Comparison of ENCODE assay signal across 16 cellular contexts in the genomic region with DNA sequence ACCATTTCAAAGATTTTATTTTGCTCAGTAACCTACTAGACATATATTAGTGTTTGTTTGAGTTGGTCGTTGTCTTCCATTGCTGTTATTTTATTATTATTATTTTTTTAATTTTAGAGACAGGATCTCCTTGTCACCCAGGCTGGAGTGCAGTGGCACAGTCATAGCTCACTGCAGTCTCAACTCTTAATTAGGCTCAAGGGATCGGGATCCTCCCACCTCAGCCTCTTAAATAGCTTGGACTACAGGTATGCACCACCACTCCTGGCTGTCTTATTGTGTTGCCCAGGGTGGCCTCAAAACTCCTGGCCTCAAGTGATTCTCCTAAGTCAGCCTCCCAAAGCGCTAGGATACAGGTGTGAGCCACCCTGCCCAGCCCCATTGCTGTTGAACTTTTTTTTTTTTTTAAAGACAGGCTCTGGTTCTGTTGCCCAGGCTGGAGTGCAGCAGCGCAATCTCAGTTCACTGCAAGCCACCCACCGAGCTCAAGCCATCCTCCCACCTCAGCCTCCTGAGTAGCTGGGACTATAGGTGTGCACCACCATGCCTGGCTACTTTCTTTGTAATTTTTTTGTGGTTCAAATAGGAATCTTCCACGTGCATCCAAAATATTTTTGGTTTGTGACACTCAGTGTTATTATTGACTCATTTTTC. TPM values are rescaled to one million over a fixed set of nuclear protein-coding genes. Genes with fewer than 3 reads are reported as not detected.
DNase-seq lines count a peak whose midpoint lies in the region; ATAC-seq and TF ChIP-seq lines count a peak whose summit lies in the region.
"Had no signal": no experiment of that assay in that cellular context is flagged by ENCODE, and none has a peak within 500 bp of the region (broad histone marks: within the 10 kb centered on the region; RNA-seq: fewer than 3 reads in every experiment).

No MANE protein-coding gene starts in this region.

- H3K14ac ChIP-seq in IMR-90 (replicated peaks; ENCODE audit: low read depth, low read length) (no peak overlapping the region), trophoblast cell (ENCODE audit: low read length) (no peak overlapping the region)

- dilution Hi-C loops in IMR-90 (cut with HindIII; ENCODE audit: low sequenced_read_pairs, unreplicated experiment): no loop called here

- peaks cover 23% of the 10 kb centered on the region for H3K36me3 Mint-ChIP-seq in activated CD4-positive, alpha-beta T cell treated with anti-CD3 and anti-CD28 coated beads, Interleukin-2, amount 10 ng/mL, durations not matched to agents 24 days and 14 days (ENCODE audit: low read depth)

- POLR2A ChIA-PET in IMR-90 (lab: Charles Lee; ENCODE audit: unreplicated experiment): no interaction called here

- H3K9ac ChIP-seq in IMR-90 (ENCODE audit: low read depth, low read length) (no peak overlapping the region), fibroblast of lung (ENCODE audit: insufficient read depth, low read length) (no peak overlapping the region), trophoblast cell (ENCODE audit: low read length) (no peak overlapping the region)

- in situ Hi-C loops in IMR-90 (cut with MboI; ENCODE audit: low sequenced_read_pairs): no loop called here

- H3K79me1 ChIP-seq in IMR-90 (ENCODE audit: low read depth in 1 of 2, low read length in 2 of 2) (peaks cover 0 to 25% of the 10 kb centered on the region in 2 experiments; a peak in 2 of 4 replicates), trophoblast cell (ENCODE audit: low read length) (no peaks in the 10 kb centered on the region)

- BruUV-seq in IMR-90 (replicated peaks; lab: Mats Ljungman, UMichigan): no TSS peak

- H3K23ac ChIP-seq in IMR-90 (ENCODE audit: low read depth, low read length) (no peak overlapping the region), trophoblast cell (ENCODE audit: low read length) (no peak overlapping the region)

- H3K79me2 ChIP-seq in fibroblast of lung (ENCODE audit: control insufficient read depth, insufficient read depth, low read length): peaks cover 97% of the 10 kb centered on the region
- H3K79me2 ChIP-seq in trophoblast cell (ENCODE audit: control insufficient read depth, insufficient read depth, low read length, poor library complexity): peaks cover 22% of the 10 kb centered on the region

- H2AFZ ChIP-seq in IMR-90 (replicated peaks; ENCODE audit: low read length, poor library complexity): no peak overlapping the region
- no peak overlapping the region for H2AFZ ChIP-seq in fibroblast of lung (ENCODE audit: low read length)
- no peak overlapping the region for H2AFZ ChIP-seq in trophoblast cell (ENCODE audit: insufficient read depth, low read length, poor library complexity)

- H4K91ac ChIP-seq in IMR-90 (ENCODE audit: insufficient read depth, low read depth, low read length) (no peak overlapping the region), trophoblast cell (ENCODE audit: low read depth, low read length) (no peak overlapping the region)

- no peak overlapping the region for H4K5ac ChIP-seq in IMR-90 (ENCODE audit: low read depth, low read length)

- H3K4ac ChIP-seq in IMR-90 (ENCODE audit: low read depth, low read length) (no peak overlapping the region), trophoblast cell (ENCODE audit: low read depth, low read length) (peak overlapping the region; percentile 97)

- H2BK5ac ChIP-seq in IMR-90 (ENCODE audit: low read depth, low read length, poor library complexity, severe bottlenecking) (peak overlapping the region; percentile 78), trophoblast cell (ENCODE audit: low read depth, low read length, poor library complexity) (no peak overlapping the region)

- H3K4me3 ChIP-seq in IMR-90 (ENCODE audit: insufficient read depth, low read depth, low read length): no peak overlapping the region
- no peak overlapping the region for H3K4me3 ChIP-seq in fibroblast of lung (replicated peaks in 1 of 4; ENCODE audit: control extremely low read depth in 1 of 4, insufficient read depth in 1 of 4, low read depth in 3 of 4, low read length in 4 of 4)
- no peak overlapping the region for H3K4me3 ChIP-seq in trophoblast cell (ENCODE audit: low read depth, low read length)
- H3K4me3 ChIP-seq: gastroesophageal sphincter, ovary had no signal

- H3K36me3 ChIP-seq in IMR-90 (ENCODE audit: control insufficient read depth, insufficient read depth, low read length) (peaks cover 2% of the 10 kb centered on the region; the same call in 1 of the 2 replicates), fibroblast of lung (ENCODE audit: control insufficient read depth, insufficient read depth, low read length) (no peaks in the 10 kb centered on the region), trophoblast cell (ENCODE audit: control insufficient read depth in 1 of 2, insufficient read depth in 2 of 2, low read length in 2 of 2) (peaks cover 0 to 5% of the 10 kb centered on the region in 2 experiments)
- H3K36me3 ChIP-seq: ovary had no signal

- no peak for DNase-seq in activated CD4-positive, alpha-beta T cell treated with anti-CD3 and anti-CD28 coated beads, Interleukin-2, amount 10 ng/mL, durations not matched to agents 24 days and 14 days
- no peak for DNase-seq in activated CD4-positive, alpha-beta T cell treated with anti-CD3 and anti-CD28 coated beads for 4 hours
- no peak for DNase-seq in IMR-90
- DNase-seq in fibroblast of lung (ENCODE audit: low read depth in 2 of 2): no peak
- no peak for DNase-seq in trophoblast cell
- DNase-seq in RPMI8226: no peak
- no peak for DNase-seq in NCI-H345 (lab: John Stamatoyannopoulos, UW)
- DNase-seq: activated naive CD8-positive, alpha-beta T cell treated with anti-CD3 and anti-CD28 coated beads, Interleukin-2, amount 10 ng/mL, durations not matched to agents 7 days and 5 days; Kasumi-1; mesendoderm; NCI-H146; NCI-H446; ovary had no signal

- peak overlapping the region; percentile 69 for H3K27ac Mint-ChIP-seq in activated CD4-positive, alpha-beta T cell treated with anti-CD3 and anti-CD28 coated beads, Interleukin-2, amount 10 ng/mL, durations not matched to agents 24 days and 14 days
- H3K27ac Mint-ChIP-seq: activated naive CD8-positive, alpha-beta T cell treated with anti-CD3 and anti-CD28 coated beads, Interleukin-2, amount 10 ng/mL, durations not matched to agents 7 days and 5 days had no signal

- H4K20me1 ChIP-seq in IMR-90 (ENCODE audit: insufficient read depth, low read length) (peaks cover 94% of the 10 kb centered on the region), fibroblast of lung (ENCODE audit: control insufficient read depth, extremely low read depth, insufficient read depth, low read length) (peaks cover 13% of the 10 kb centered on the region)

- 80% methylated on average over 2 of the region's 6 CpGs; no CpG with 5 or more reads in 1 of the 2 experiments for WGBS in IMR-90 (ENCODE audit: extremely low coverage in 2 of 2, insufficient read length in 1 of 2), 2 experiments
- WGBS in trophoblast cell (ENCODE audit: extremely low coverage, insufficient coverage, insufficient read length): no CpG with 5 or more reads among the region's 6 CpGs

- peaks cover 11% of the 10 kb centered on the region; the same call in 1 of the 2 replicates for H3K9me1 ChIP-seq in IMR-90 (ENCODE audit: insufficient read depth, low read length)

- H3K27me3 Mint-ChIP-seq in activated CD4-positive, alpha-beta T cell treated with anti-CD3 and anti-CD28 coated beads, Interleukin-2, amount 10 ng/mL, durations not matched to agents 24 days and 14 days: no peaks in the 10 kb centered on the region
- H3K27me3 Mint-ChIP-seq: activated naive CD8-positive, alpha-beta T cell treated with anti-CD3 and anti-CD28 coated beads, Interleukin-2, amount 10 ng/mL, durations not matched to agents 7 days and 5 days had no signal

- H2AK9ac ChIP-seq in IMR-90 (replicated peaks; ENCODE audit: low read depth, low read length, poor library complexity): no peak overlapping the region

- peaks cover 32% of the 10 kb centered on the region for H3K4me1 Mint-ChIP-seq in activated CD4-positive, alpha-beta T cell treated with anti-CD3 and anti-CD28 coated beads, Interleukin-2, amount 10 ng/mL, durations not matched to agents 24 days and 14 days

- intact Hi-C loops in activated CD4-positive, alpha-beta T cell treated with anti-CD3 and anti-CD28 coated beads, Interleukin-2, amount 10 ng/mL, durations not matched to agents 24 days and 14 days (cut with micrococcal nuclease): no loop called here
- intact Hi-C loops in IMR-90 (cut with micrococcal nuclease): no loop called here

- CTCF ChIA-PET in IMR-90 (lab: Yijun Ruan, JAX): no interaction called here

- H3K18ac ChIP-seq in IMR-90 (ENCODE audit: low read depth, low read length) (no peak overlapping the region; the same call in 1 of the 2 replicates), trophoblast cell (ENCODE audit: low read length) (no peak overlapping the region)

- no peaks in the 10 kb centered on the region for H3K27me3 ChIP-seq in IMR-90 (ENCODE audit: control insufficient read depth, insufficient read depth, low read length)
- no peaks in the 10 kb centered on the region for H3K27me3 ChIP-seq in fibroblast of lung (ENCODE audit: control insufficient read depth, insufficient read depth, low read length)
- no peaks in the 10 kb centered on the region for H3K27me3 ChIP-seq in trophoblast cell (ENCODE audit: insufficient read depth, low read length)
- H3K27me3 ChIP-seq: gastroesophageal sphincter, ovary had no signal

- H2AK5ac ChIP-seq in IMR-90 (ENCODE audit: low read depth, low read length): no peak overlapping the region
- H2AK5ac ChIP-seq in trophoblast cell (ENCODE audit: low read length): no peak overlapping the region

- ATAC-seq in IMR-90 (ENCODE audit: low read depth) (no peak; the same call in 1 of the 2 replicates), HG03520 (IDR thresholded peaks at IDR 0.05; ENCODE audit: unreplicated experiment) (no peak)
- ATAC-seq: gastroesophageal sphincter, SK-N-SH treated with all-trans-retinoic acid at 6 μM for 48 hours had no signal

- H2BK12ac ChIP-seq in trophoblast cell (ENCODE audit: low read length): no peak overlapping the region

- H3K56ac ChIP-seq in IMR-90 (ENCODE audit: extremely low read depth, insufficient read depth, low read length): no peak overlapping the region

- peaks cover 10% of the 10 kb centered on the region for H3K4me1 ChIP-seq in IMR-90 (ENCODE audit: control insufficient read depth, insufficient read depth, low read length)
- H3K4me1 ChIP-seq in fibroblast of lung (ENCODE audit: control insufficient read depth, extremely low read depth, insufficient read depth, low read length): peaks cover 7% of the 10 kb centered on the region
- no peaks in the 10 kb centered on the region for H3K4me1 ChIP-seq in trophoblast cell (ENCODE audit: control insufficient read depth in 1 of 2, insufficient read depth in 2 of 2, low read length in 2 of 2)

- H3K4me3 Mint-ChIP-seq in activated CD4-positive, alpha-beta T cell treated with anti-CD3 and anti-CD28 coated beads, Interleukin-2, amount 10 ng/mL, durations not matched to agents 24 days and 14 days: no peak overlapping the region
- H3K4me3 Mint-ChIP-seq: activated naive CD8-positive, alpha-beta T cell treated with anti-CD3 and anti-CD28 coated beads, Interleukin-2, amount 10 ng/mL, durations not matched to agents 7 days and 5 days had no signal

- H3K4me2 ChIP-seq in IMR-90 (ENCODE audit: low read depth, low read length): no peak overlapping the region
- no peak overlapping the region for H3K4me2 ChIP-seq in fibroblast of lung (ENCODE audit: extremely low read depth, insufficient read depth, low read length)
- no peak overlapping the region for H3K4me2 ChIP-seq in trophoblast cell (ENCODE audit: low read length)

- H2BK20ac ChIP-seq in IMR-90 (ENCODE audit: low read depth, low read length): no peak overlapping the region

- TF ChIP-seq CTCF in IMR-90 (conservative IDR thresholded peaks at IDR 0.05; ENCODE audit: low read depth, low read length): no peak
- no peak for TF ChIP-seq CTCF in fibroblast of lung (conservative IDR thresholded peaks at IDR 0.05 in 1 of 2, IDR thresholded peaks at IDR 0.05 in 1 of 2; ENCODE audit: low read depth in 1 of 2, low read length in 2 of 2)

- H2BK15ac ChIP-seq in IMR-90 (ENCODE audit: low read depth, low read length): no peak overlapping the region

- no peak overlapping the region for H4K12ac ChIP-seq in trophoblast cell (ENCODE audit: low read depth, low read length)

- H2BK120ac ChIP-seq in IMR-90 (ENCODE audit: low read depth, low read length) (no peak overlapping the region), trophoblast cell (ENCODE audit: insufficient read depth, low read length, poor library complexity) (no peak overlapping the region)

- TF ChIP-seq RAD21 in IMR-90 (IDR thresholded peaks at IDR 0.05; ENCODE audit: low read length): no peak

- TF ChIP-seq POLR2A in IMR-90 (IDR thresholded peaks at IDR 0.05; ENCODE audit: low read depth, low read length): no peak

- H4K8ac ChIP-seq in IMR-90 (ENCODE audit: low read depth in 2 of 2, low read length in 2 of 2): no peak overlapping the region; a peak in 1 of 4 replicates
- no peak overlapping the region for H4K8ac ChIP-seq in trophoblast cell (ENCODE audit: low read depth, low read length)

- H3K27ac ChIP-seq in IMR-90 (ENCODE audit: insufficient read depth, low read length) (peak overlapping the region; percentile 41; the same call in 1 of the 2 replicates), fibroblast of lung (ENCODE audit: insufficient read depth, low read length) (peak overlapping the region; percentile 54), trophoblast cell (ENCODE audit: low read depth, low read length) (no peak overlapping the region)
- H3K27ac ChIP-seq: gastroesophageal sphincter, ovary had no signal

- no peaks in the 10 kb centered on the region for H3K9me3 Mint-ChIP-seq in activated CD4-positive, alpha-beta T cell treated with anti-CD3 and anti-CD28 coated beads, Interleukin-2, amount 10 ng/mL, durations not matched to agents 24 days and 14 days

- no peaks in the 10 kb centered on the region; the same call in 1 of the 2 replicates for H3K9me3 ChIP-seq in IMR-90 (ENCODE audit: control insufficient read depth, insufficient read depth, low read length)
- H3K9me3 ChIP-seq in fibroblast of lung (ENCODE audit: control insufficient read depth, insufficient read depth, low read depth, low read length): no peaks in the 10 kb centered on the region
- no peaks in the 10 kb centered on the region for H3K9me3 ChIP-seq in trophoblast cell (ENCODE audit: insufficient read depth, low read depth, low read length)
- H3K9me3 ChIP-seq: gastroesophageal sphincter, ovary had no signal

RNA-seq across cellular contexts. Expression of gene SETD5, which starts 18.2 kb away (rescaled TPM):
- 152 and 164 TPM in 2 replicates for total RNA-seq in activated CD4-positive, alpha-beta T cell treated with anti-CD3 and anti-CD28 coated beads, Interleukin-2, amount 10 ng/mL, durations not matched to agents 24 days and 14 days
- 50.0 and 62.9 TPM in 2 replicates for total RNA-seq in IMR-90 (2012; rRNA removed)
- 42.7 and 45.1 TPM in 2 replicates for polyA plus RNA-seq in IMR-90 (2012; rRNA removed)
- 14.4 and 24.9 TPM in 2 replicates for polyA plus RNA-seq in IMR-90 (2012; cell fraction: cytosol; rRNA removed)
- polyA plus RNA-seq in IMR-90 (2012; cell fraction: nucleus; rRNA removed; ENCODE audit: low replicate concordance): 87.1 and 210 TPM in 2 replicates
- total RNA-seq in fibroblast of lung: 29.8 and 53.7 TPM in 2 replicates
- 39.5 and 62.5 TPM in 2 replicates for polyA plus RNA-seq in fibroblast of lung
- 26.6 and 49.8 TPM in 2 replicates for polyA plus RNA-seq in fibroblast of lung (2012)
- 75.8 and 88.6 TPM in 2 replicates for polyA minus RNA-seq in fibroblast of lung (ENCODE audit: low replicate concordance)
- 193 and 197 TPM in 2 replicates for polyA plus RNA-seq in trophoblast cell (2013)

RNA-seq across cellular contexts. Expression of gene THUMPD3, which starts 52.8 kb away (rescaled TPM):
- 58.6 and 64.2 TPM in 2 replicates for total RNA-seq in activated CD4-positive, alpha-beta T cell treated with anti-CD3 and anti-CD28 coated beads, Interleukin-2, amount 10 ng/mL, durations not matched to agents 24 days and 14 days
- total RNA-seq in IMR-90 (2012; rRNA removed): 43.9 and 60.5 TPM in 2 replicates
- 22.3 and 28.2 TPM in 2 replicates for polyA plus RNA-seq in IMR-90 (2012; rRNA removed)
- 5.8 and 6.1 TPM in 2 replicates for polyA plus RNA-seq in IMR-90 (2012; cell fraction: cytosol; rRNA removed)
- polyA plus RNA-seq in IMR-90 (2012; cell fraction: nucleus; rRNA removed; ENCODE audit: low replicate concordance): 7.8 and 17.3 TPM in 2 replicates
- total RNA-seq in fibroblast of lung: 59.9 and 68.3 TPM in 2 replicates
- polyA plus RNA-seq in fibroblast of lung: 48.9 and 57.8 TPM in 2 replicates
- 40.5 and 46.6 TPM in 2 replicates for polyA plus RNA-seq in fibroblast of lung (2012)
- polyA minus RNA-seq in fibroblast of lung (ENCODE audit: low replicate concordance): 15.4 and 32.2 TPM in 2 replicates
- 25.9 and 28.3 TPM in 2 replicates for polyA plus RNA-seq in trophoblast cell (2013)
